11 cellular contexts compared by ENCODE assay signal in genomic region chr5:106094128-106094726, GRCh38.
DNase-seq lines count a peak whose midpoint lies in the region; ATAC-seq and TF ChIP-seq lines count a peak whose summit lies in the region.
"Had no signal": no experiment of that assay in that cellular context is flagged by ENCODE, and none has a peak within 500 bp of the region (broad histone marks: within the 10 kb centered on the region; RNA-seq: fewer than 3 reads in every experiment).

No MANE protein-coding gene starts in this region.

- ATAC-seq in naive thymus-derived CD8-positive, alpha-beta T cell: no peak
- ATAC-seq in GM21367 (IDR thresholded peaks at IDR 0.05; ENCODE audit: unreplicated experiment): no peak

- no peaks in the 10 kb centered on the region for H3K36me3 Mint-ChIP-seq in naive thymus-derived CD8-positive, alpha-beta T cell

- no peak overlapping the region for H3K4me3 ChIP-seq in fibroblast of the aortic adventitia (ENCODE audit: low read depth, low read length)
- H3K4me3 ChIP-seq: adrenal gland; BLaER1 treated with 17β-estradiol and CSF1 and Interleukin-3, amounts not matched to agents 10 nM and 100 nM had no signal

- DNase-seq in COLO668 (lab: John Stamatoyannopoulos, UW; ENCODE audit: unreplicated experiment) (peak; percentile 72), NCI-H1417 (lab: John Stamatoyannopoulos, UW) (peak; percentile 53 to 94 (median 74)), RPMI8226 (peak; percentile 10), fibroblast of the aortic adventitia (ENCODE audit: low read depth) (peak; percentile 70)
- DNase-seq in naive thymus-derived CD8-positive, alpha-beta T cell: no peak
- DNase-seq in stimulated activated CD4-positive, alpha-beta T cell treated with anti-CD3 and anti-CD28 coated beads, Interleukin-4, amount 100 ng/mL, for 24 hours: no peak
- no peak for DNase-seq in stimulated activated CD4-positive, alpha-beta T cell treated with anti-CD3 and anti-CD28 coated beads, Interleukin-15, amount 100 ng/mL, for 24 hours
- DNase-seq: NCI-H2227 treated with DMSO at 0.1 percent for 48 hours had no signal

- POLR2A ChIA-PET in naive thymus-derived CD8-positive, alpha-beta T cell (lab: Charles Lee): no interaction called here

- no peak overlapping the region for H3K4me3 Mint-ChIP-seq in naive thymus-derived CD8-positive, alpha-beta T cell

- peaks cover under 1 to 23% (median 4%) of the 10 kb centered on the region in 9 donors for H3K9me3 Mint-ChIP-seq in naive thymus-derived CD8-positive, alpha-beta T cell

- H3K27ac Mint-ChIP-seq in naive thymus-derived CD8-positive, alpha-beta T cell: no peak overlapping the region

- no peaks in the 10 kb centered on the region for H3K27me3 Mint-ChIP-seq in naive thymus-derived CD8-positive, alpha-beta T cell

- TF ChIP-seq CTCF in fibroblast of the aortic adventitia (IDR thresholded peaks at IDR 0.05; ENCODE audit: insufficient read depth, low read length): no peak

- no peaks in the 10 kb centered on the region for H3K4me1 Mint-ChIP-seq in naive thymus-derived CD8-positive, alpha-beta T cell

Comparison
In these comparisons a context has a peak if more than half of its experiments do, and no peak if none do; other contexts are left out.
1. DNase-seq: peak in COLO668 (single experiment), NCI-H1417 (3 of 3), RPMI8226 (single experiment) and fibroblast of the aortic adventitia (single experiment); none in naive thymus-derived CD8-positive, alpha-beta T cell (0 of 10), stimulated activated CD4-positive, alpha-beta T cell treated with anti-CD3 and anti-CD28 coated beads, Interleukin-4, amount 100 ng/mL, for 24 hours (single experiment) and stimulated activated CD4-positive, alpha-beta T cell treated with anti-CD3 and anti-CD28 coated beads, Interleukin-15, amount 100 ng/mL, for 24 hours (single experiment).